Comparison of ENCODE assay signal across 28 cellular contexts in genomic region chr1:168848041-168848440, GRCh38.
"Had no signal": no experiment of that assay in that cellular context is flagged by ENCODE, and none has a peak within 500 bp of the region (broad histone marks: within the 10 kb centered on the region; RNA-seq: fewer than 3 reads in every experiment).

No MANE protein-coding gene starts in this region.

- H3K36me3 ChIP-seq: adrenal gland, ascending aorta, brain microvascular endothelial cell, gastrocnemius medialis, pancreas, prostate gland, upper lobe of right lung had no signal

- FAIRE-seq: endometrium, pancreas, TTC549 had no signal

- H3K4me3 ChIP-seq: adrenal gland, ascending aorta, gastrocnemius medialis, pancreas, prostate gland, upper lobe of right lung had no signal

- H3K9me3 ChIP-seq: gastrocnemius medialis, pancreas, prostate gland, upper lobe of right lung had no signal

- H3K9ac ChIP-seq: SK-N-SH had no signal

- H3K27ac ChIP-seq: adrenal gland, ascending aorta, brain microvascular endothelial cell, gastrocnemius medialis, pancreas, prostate gland, upper lobe of right lung, VCaP had no signal

- H3K4me1 ChIP-seq: adrenal gland, ascending aorta, gastrocnemius medialis, prostate gland had no signal

- ATAC-seq: gastrocnemius medialis; naive thymus-derived CD4-positive, alpha-beta T cell; pancreas; stimulated activated naive CD8-positive, alpha-beta T cell treated with anti-CD3 and anti-CD28 coated beads, Interleukin-15, Interleukin-2, amounts not matched to agents 100 U/mL and 50 U/mL, for 24 hours; upper lobe of right lung had no signal

- H3K27me3 ChIP-seq: adrenal gland, ascending aorta, brain microvascular endothelial cell, gastrocnemius medialis, pancreas, upper lobe of right lung had no signal

- DNase-seq: activated CD4-positive, alpha-beta T cell treated with anti-CD3 and anti-CD28 coated beads for 4 hours; activated CD4-positive, alpha-beta T cell treated with anti-CD3 and anti-CD28 coated beads, Interleukin-2, amount 50 U/mL, for 4 hours; activated CD8-positive, alpha-beta memory T cell treated with anti-CD3 and anti-CD28 coated beads for 24 hours; activated effector memory CD4-positive, alpha-beta T cell treated with anti-CD3 and anti-CD28 coated beads, Interleukin-2, amount 50 U/mL, for 16 hours; activated naive CD4-positive, alpha-beta T cell treated with anti-CD3 and anti-CD28 coated beads for 36 hours; activated naive CD8-positive, alpha-beta T cell treated with anti-CD3 and anti-CD28 coated beads for 36 hours; adrenal gland; brain microvascular endothelial cell; effector CD8-positive, alpha-beta T cell; erythroblast; gastrocnemius medialis; glutamatergic neuron; islet precursor cell; left colon; mammary epithelial cell; naive thymus-derived CD4-positive, alpha-beta T cell; pancreas; SK-N-SH; stimulated activated CD4-positive, alpha-beta T cell treated with anti-CD3 and anti-CD28 coated beads, Interleukin-2, amount 100 ng/mL, for 48 hours; stimulated activated naive CD8-positive, alpha-beta T cell treated with anti-CD3 and anti-CD28 coated beads, Interleukin-15, Interleukin-2, amounts not matched to agents 100 U/mL and 50 U/mL, for 24 hours; SW 1271; T-helper 9 cell; upper lobe of right lung had no signal
